12 cellular contexts compared by ENCODE assay signal in genomic region chr17:60111661-60112060, GRCh38. TPM values are rescaled to one million over a fixed set of nuclear protein-coding genes. Genes with fewer than 3 reads are reported as not detected.
A peak's percentile ranks its signal among the peaks of the same experiment; 100 is the strongest.
DNase-seq lines count a peak whose midpoint lies in the region; ATAC-seq, FAIRE-seq and TF ChIP-seq lines count a peak whose summit lies in the region.
"Not testable (repeated sequence)": the region's sequence is repeated elsewhere in the genome, so short reads cannot be mapped to it uniquely, and the experiment has no call there.
"Had no signal": no experiment of that assay in that cellular context is flagged by ENCODE, and none has a peak within 500 bp of the region (broad histone marks: within the 10 kb centered on the region; RNA-seq: fewer than 3 reads in every experiment).

No MANE protein-coding gene starts in this region.

- TF ChIP-seq POLR2A in H54 (IDR thresholded peaks at IDR 0.05; ENCODE audit: low read depth, low read length); gastrocnemius medialis (IDR thresholded peaks at IDR 0.05): not testable (repeated sequence)

- H3K36me3 ChIP-seq in lower lobe of right lung, gastrocnemius medialis: not testable (repeated sequence)

- H3K4me3 ChIP-seq in lower lobe of right lung, gastrocnemius medialis: not testable (repeated sequence)

- ATAC-seq in SK-N-SH treated with all-trans-retinoic acid at 6 μM for 48 hours = peak; percentile 62; the same call in 2 of the 3 replicates
- peak; percentile 58 to 61 for ATAC-seq in activated naive CD4-positive, alpha-beta T cell treated with anti-CD3 and anti-CD28 coated beads, Interleukin-2, amount 50 U/mL, for 72 hours
- peak; percentile 46 to 68 for ATAC-seq in left cardiac atrium
- ATAC-seq in lower lobe of right lung = peak; percentile 61 to 65
- ATAC-seq in gastrocnemius medialis = peak; percentile 54 to 76

- DNase-seq in CD14-positive monocyte (ENCODE audit: low spot score); H54 (ENCODE audit: insufficient read length, low spot score); activated naive CD4-positive, alpha-beta T cell treated with anti-CD3 and anti-CD28 coated beads, Interleukin-2, amount 50 U/mL, for 72 hours (ENCODE audit: low spot score in 2 of 2); left cardiac atrium; lower lobe of right lung; gastrocnemius medialis: not testable (repeated sequence)

- H3K9me3 Mint-ChIP-seq in CD14-positive monocyte; activated naive CD4-positive, alpha-beta T cell treated with anti-CD3 and anti-CD28 coated beads, Interleukin-2, amount 50 U/mL, for 72 hours: not testable (repeated sequence)

- TF ChIP-seq CTCF in CD14-positive monocyte (IDR thresholded peaks at IDR 0.05) (peak; percentile 25), lower lobe of right lung (IDR thresholded peaks at IDR 0.05) (peak; percentile 22), gastrocnemius medialis (IDR thresholded peaks at IDR 0.05 in 4 of 5, conservative IDR thresholded peaks at IDR 0.05 in 1 of 5) (peak in 1 of 5 experiments; percentile 34)

- not testable (repeated sequence) for H3K4me1 ChIP-seq in lower lobe of right lung, gastrocnemius medialis

- H3K4me1 Mint-ChIP-seq in CD14-positive monocyte = not testable (repeated sequence)

- peak; percentile 69 for FAIRE-seq in H54 (lab: Jason Lieb, UNC)
- peak; percentile 96 for FAIRE-seq in endometrium (lab: Jason Lieb, UNC)

- intact Hi-C loops in CD14-positive monocyte (cut with micrococcal nuclease); left cardiac atrium (cut with DNase I); lower lobe of right lung (cut with DNase I); gastrocnemius medialis (cut with DNase I; ENCODE audit: low total_unique reads): not testable (repeated sequence)

- H3K27me3 Mint-ChIP-seq in CD14-positive monocyte (ENCODE audit: low read depth in 3 of 3) = not testable (repeated sequence)

- H3K27ac Mint-ChIP-seq in CD14-positive monocyte; activated naive CD4-positive, alpha-beta T cell treated with anti-CD3 and anti-CD28 coated beads, Interleukin-2, amount 50 U/mL, for 72 hours: not testable (repeated sequence)

- in situ Hi-C loops in gastrocnemius medialis (cut with MboI; ENCODE audit: low sequenced_read_pairs in 4 of 4) = loop anchor here in 1 of 4 donors (25.0 kb wide), 1 partner anchor 199 kb away; no protein-coding TSS in a partner anchor

- not testable (repeated sequence) for H3K9me3 ChIP-seq in lower lobe of right lung, gastrocnemius medialis

- not testable (repeated sequence) for H3K27me3 ChIP-seq in lower lobe of right lung (ENCODE audit: low read depth); gastrocnemius medialis

- not testable (repeated sequence) for H3K4me3 Mint-ChIP-seq in CD14-positive monocyte

- H3K27ac ChIP-seq in lower lobe of right lung, gastrocnemius medialis: not testable (repeated sequence)

- not testable (repeated sequence) for H3K36me3 Mint-ChIP-seq in CD14-positive monocyte; activated naive CD4-positive, alpha-beta T cell treated with anti-CD3 and anti-CD28 coated beads, Interleukin-2, amount 50 U/mL, for 72 hours

RNA-seq across cellular contexts. Expression of gene HEATR6, which starts 32.9 kb away (rescaled TPM):
- polyA plus RNA-seq in CD14-positive monocyte = 1 to 10 TPM; 4.6 to 7.1 TPM
- total RNA-seq in activated naive CD4-positive, alpha-beta T cell treated with anti-CD3 and anti-CD28 coated beads, Interleukin-2, amount 50 U/mL, for 72 hours = 10 to 100 TPM; 33.4 to 33.9 TPM
- 10 to 100 TPM; 11.9 to 13.3 TPM for total RNA-seq in left cardiac atrium
- total RNA-seq in lower lobe of right lung = 28.2 TPM
- total RNA-seq in gastrocnemius medialis = 10 to 100 TPM in 3 of 4 donors, 1 to 10 TPM in 1; 7.0 to 17.9 (median 10.5) TPM

RNA-seq across cellular contexts. Expression of gene CA4, which starts 38.1 kb away (rescaled TPM):
- not detected for polyA plus RNA-seq in CD14-positive monocyte
- not detected for total RNA-seq in activated naive CD4-positive, alpha-beta T cell treated with anti-CD3 and anti-CD28 coated beads, Interleukin-2, amount 50 U/mL, for 72 hours
- total RNA-seq in left cardiac atrium = 10 to 100 TPM in 1 of 2 donors, 1 to 10 TPM in 1; 3.1 to 10.8 TPM
- 72.8 TPM for total RNA-seq in lower lobe of right lung
- 1 to 10 TPM; 6.1 to 9.2 (median 7.2) TPM for total RNA-seq in gastrocnemius medialis
- total RNA-seq: A673; activated T-helper 1 cell treated with anti-CD3 and anti-CD28 coated beads, Interleukin-12 subunit alpha, Interleukin-12 subunit beta, Interleukin-2, Interleukin-4 antibody, amounts not matched to agents 30 ng/mL and 10 ng/mL and 1 ng/mL, durations not matched to agents 14 hours and 24 hours and 36 hours; fibroblast of lung; MCF 10A had no signal
- polyA plus RNA-seq: fibroblast of lung had no signal
